In genomic region chr9:135353935-135354334, GRCh38 we compare ENCODE assay signal across 15 cellular contexts.
"Had no signal": no experiment of that assay in that cellular context is flagged by ENCODE, and none has a peak within 500 bp of the region (broad histone marks: within the 10 kb centered on the region; RNA-seq: fewer than 3 reads in every experiment).

No MANE protein-coding gene starts in this region.

- DNase-seq: KBM-7, MV-4-11, NCI-H1048, NCI-H1105, NCI-H1436 treated with DMSO at 0.1 percent for 48 hours, NCI-H1694, NCI-H187 treated with DMSO at 0.1 percent for 48 hours, NCI-H2029 treated with DMSO at 0.1 percent for 48 hours, NCI-H2171, NCI-H226, NCI-H524, NCI-H526 treated with DMSO at 0.1 percent for 48 hours, NCI-H774, RPMI8226, SHP77 had no signal
